In genomic region chr12:49838973-49839633, GRCh38 we compare ENCODE assay signal across 8 cellular contexts. TPM values are rescaled to one million over a fixed set of nuclear protein-coding genes. Genes with fewer than 3 reads are reported as not detected.
DNase-seq lines count a peak whose midpoint lies in the region; ATAC-seq and TF ChIP-seq lines count a peak whose summit lies in the region.

No MANE protein-coding gene starts in this region.

- no peak overlapping the region for H3K4me2 ChIP-seq in DND-41 (ENCODE audit: insufficient read depth, low read length)

- peaks cover 20% of the 10 kb centered on the region for H3K79me2 ChIP-seq in DND-41 (ENCODE audit: insufficient read depth, low read length)

- H3K9ac ChIP-seq in DND-41 (ENCODE audit: low read depth, low read length) = no peak overlapping the region

- peaks cover 36% of the 10 kb centered on the region for H3K4me1 Mint-ChIP-seq in activated CD8-positive, alpha-beta T cell treated with anti-CD3 and anti-CD28 coated beads, Interleukin-2, amount 10 ng/mL, durations not matched to agents 7 days and 5 days (ENCODE audit: low read depth)
- H3K4me1 Mint-ChIP-seq in type B pancreatic cell (ENCODE audit: unreplicated experiment) = peaks cover 19% of the 10 kb centered on the region

- H3K4me3 Mint-ChIP-seq in activated CD8-positive, alpha-beta T cell treated with anti-CD3 and anti-CD28 coated beads, Interleukin-2, amount 10 ng/mL, durations not matched to agents 7 days and 5 days = no peak overlapping the region
- H3K4me3 Mint-ChIP-seq in type B pancreatic cell = peak overlapping the region; percentile 34

- H3K27ac ChIP-seq in DND-41 (ENCODE audit: low read length) = no peak overlapping the region

- CTCF ChIA-PET in AG04449 (lab: Yijun Ruan, JAX) = interaction anchor here (0.6 to 8.6 kb wide), 29 partner anchors 9 to 216 kb away, joined by 3 to 98 read pairs (median 7); partner anchors contain the start of gene NCKAP5L
- CTCF ChIA-PET in activated CD8-positive, alpha-beta T cell treated with anti-CD3 and anti-CD28 coated beads, Interleukin-2, amount 10 ng/mL, durations not matched to agents 7 days and 5 days (lab: Charles Lee) = interaction anchor here (0.7 to 8.8 kb wide), 39 partner anchors 8 to 481 kb away, joined by 3 to 129 read pairs (median 5); partner anchors contain the start of genes NCKAP5L and TMBIM6

- peaks cover 11% of the 10 kb centered on the region for H3K36me3 Mint-ChIP-seq in activated CD8-positive, alpha-beta T cell treated with anti-CD3 and anti-CD28 coated beads, Interleukin-2, amount 10 ng/mL, durations not matched to agents 7 days and 5 days (ENCODE audit: low read depth)
- no peaks in the 10 kb centered on the region for H3K36me3 Mint-ChIP-seq in type B pancreatic cell

- no peaks in the 10 kb centered on the region for H3K27me3 ChIP-seq in DND-41 (ENCODE audit: insufficient read depth, low read length, poor library complexity)

- ATAC-seq in DND-41 (ENCODE audit: insufficient read depth, low read depth) (peak; percentile 44), GM19328 (IDR thresholded peaks at IDR 0.05; ENCODE audit: unreplicated experiment) (no peak), GM21360 (IDR thresholded peaks at IDR 0.05; ENCODE audit: unreplicated experiment) (no peak)
- no peak for ATAC-seq in activated CD8-positive, alpha-beta T cell treated with anti-CD3 and anti-CD28 coated beads, Interleukin-2, amount 10 ng/mL, durations not matched to agents 7 days and 5 days

- H3K27ac Mint-ChIP-seq in activated CD8-positive, alpha-beta T cell treated with anti-CD3 and anti-CD28 coated beads, Interleukin-2, amount 10 ng/mL, durations not matched to agents 7 days and 5 days = no peak overlapping the region
- H3K27ac Mint-ChIP-seq in type B pancreatic cell = peak overlapping the region; percentile 18

- no peak overlapping the region for H3K4me3 ChIP-seq in AG04449 (ENCODE audit: low read depth, low read length)
- no peak overlapping the region for H3K4me3 ChIP-seq in DND-41 (ENCODE audit: low read depth in 1 of 2, low read length in 2 of 2)

- H3K9me3 Mint-ChIP-seq in activated CD8-positive, alpha-beta T cell treated with anti-CD3 and anti-CD28 coated beads, Interleukin-2, amount 10 ng/mL, durations not matched to agents 7 days and 5 days (ENCODE audit: insufficient read depth) = no peaks in the 10 kb centered on the region
- H3K9me3 Mint-ChIP-seq in type B pancreatic cell = no peaks in the 10 kb centered on the region

- DNase-seq in AG04449 (ENCODE audit: low read depth, low spot score) (no peak), DND-41 (peak; percentile 65), NCI-H146 treated with DMSO at 0.1 percent for 48 hours (lab: John Stamatoyannopoulos, UW; ENCODE audit: unreplicated experiment) (peak; percentile 29), inferior parietal cortex (ENCODE audit: extremely low spot score) (peak; percentile 61), type B pancreatic cell (ENCODE audit: extremely low spot score, unreplicated experiment) (no peak)
- DNase-seq in activated CD8-positive, alpha-beta T cell treated with anti-CD3 and anti-CD28 coated beads, Interleukin-2, amount 10 ng/mL, durations not matched to agents 7 days and 5 days = peak; percentile 64

- POLR2A ChIA-PET in AG04449 (lab: Yijun Ruan, JAX) = interaction anchor here (1.1 to 1.2 kb wide), 2 partner anchors 11 to 97 kb away, joined by 3 to 4 read pairs; partner anchors contain the start of gene NCKAP5L
- POLR2A ChIA-PET in activated CD8-positive, alpha-beta T cell treated with anti-CD3 and anti-CD28 coated beads, Interleukin-2, amount 10 ng/mL, durations not matched to agents 7 days and 5 days (lab: Charles Lee) = interaction anchor here (0.7 to 1.6 kb wide), 5 partner anchors 7 to 98 kb away, joined by 3 to 7 read pairs (median 3); partner anchors contain the start of genes NCKAP5L and TMBIM6

- no peaks in the 10 kb centered on the region for H3K9me3 ChIP-seq in DND-41 (ENCODE audit: insufficient read depth, low read length, severe bottlenecking)

- TF ChIP-seq CTCF in AG04449 (IDR thresholded peaks at IDR 0.05; ENCODE audit: insufficient read depth, low read length, missing control alignments) (peak; percentile 66), DND-41 (IDR thresholded peaks at IDR 0.05; ENCODE audit: borderline replicate concordance, extremely low read depth, low read length, poor library complexity, severe bottlenecking) (peak; percentile 90), type B pancreatic cell (conservative IDR thresholded peaks at IDR 0.05) (peak; percentile 76)

- H3K4me1 ChIP-seq in DND-41 (ENCODE audit: insufficient read depth, low read length) = peaks cover 22% of the 10 kb centered on the region

- H3K27me3 Mint-ChIP-seq in activated CD8-positive, alpha-beta T cell treated with anti-CD3 and anti-CD28 coated beads, Interleukin-2, amount 10 ng/mL, durations not matched to agents 7 days and 5 days (ENCODE audit: low read depth) = no peaks in the 10 kb centered on the region
- H3K27me3 Mint-ChIP-seq in type B pancreatic cell = peaks cover 2% of the 10 kb centered on the region

- no peaks in the 10 kb centered on the region for H4K20me1 ChIP-seq in DND-41 (ENCODE audit: insufficient read depth, low read length)

- no peak overlapping the region for H2AFZ ChIP-seq in DND-41 (ENCODE audit: low read depth, low read length)

- H3K36me3 ChIP-seq in DND-41 (ENCODE audit: insufficient read depth, low read length) = peaks cover 9% of the 10 kb centered on the region; the same call in 1 of the 2 replicates

RNA-seq across cellular contexts. Expression of gene BCDIN3D, which starts 3.8 kb away (rescaled TPM):
- total RNA-seq in activated CD8-positive, alpha-beta T cell treated with anti-CD3 and anti-CD28 coated beads, Interleukin-2, amount 10 ng/mL, durations not matched to agents 7 days and 5 days = 1 to 10 TPM; 7.3 to 7.4 TPM
- total RNA-seq in type B pancreatic cell (ENCODE audit: low replicate concordance) = 8.1 and 8.5 TPM in 2 replicates

RNA-seq across cellular contexts. Expression of gene NCKAP5L, which starts 10.9 kb away (rescaled TPM):
- total RNA-seq in activated CD8-positive, alpha-beta T cell treated with anti-CD3 and anti-CD28 coated beads, Interleukin-2, amount 10 ng/mL, durations not matched to agents 7 days and 5 days = 1 to 10 TPM; 7.2 to 7.7 TPM
- total RNA-seq in type B pancreatic cell (ENCODE audit: low replicate concordance) = 9.7 and 28.8 TPM in 2 replicates

Comparison
In these comparisons a context has a peak if more than half of its experiments do, and no peak if none do; other contexts are left out.
1. DNase-seq: peak in DND-41 (single experiment), NCI-H146 treated with DMSO at 0.1 percent for 48 hours (single experiment), activated CD8-positive, alpha-beta T cell treated with anti-CD3 and anti-CD28 coated beads, Interleukin-2, amount 10 ng/mL, durations not matched to agents 7 days and 5 days (single experiment) and inferior parietal cortex (single experiment); none in AG04449 (single experiment) and type B pancreatic cell (single experiment).
2. Peak in every context shown above with its lines, with median percentiles within 50 percentile points of each other: CTCF ChIP-seq.